2 cellular contexts compared by ENCODE assay signal in the genomic region with DNA sequence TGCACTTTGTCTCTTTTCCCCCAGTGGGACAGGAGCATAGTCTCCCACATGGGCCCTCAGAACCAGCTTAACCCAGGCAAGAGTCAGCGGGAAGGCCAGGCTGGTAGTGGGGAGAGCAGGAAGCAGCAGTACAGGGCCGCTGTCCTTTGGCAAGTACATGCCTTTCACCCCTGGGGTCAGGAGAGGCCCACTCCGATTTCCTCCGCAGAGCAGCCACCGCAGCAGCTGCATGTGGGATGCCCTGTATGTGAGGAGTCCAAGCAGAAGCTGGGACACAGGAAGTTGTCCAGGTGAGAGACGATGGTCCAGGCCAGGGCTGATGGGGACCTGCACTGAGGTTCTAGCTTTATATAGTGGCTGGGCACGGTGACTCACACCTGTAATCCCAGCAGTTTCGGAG.
TF ChIP-seq lines count a peak whose summit lies in the region.

No MANE protein-coding gene starts in this region.

TF ChIP-seq in K562, 482 proteins besides CTCF, POLR2A, EP300 and RAD21:
- no peak for TF ChIP-seq GTF2E2 (tag; IDR thresholded peaks at IDR 0.05)
- TF ChIP-seq RFX1 (IDR thresholded peaks at IDR 0.05) = no peak
- no peak for TF ChIP-seq ZNF184 (CRISPR knock-in tag; IDR thresholded peaks at IDR 0.05)
TF ChIP-seq in K562: peak in this region for 0.

TF ChIP-seq in H1, 55 proteins besides CTCF, POLR2A, EP300 and RAD21:
- no peak for TF ChIP-seq NRF1 (IDR thresholded peaks at IDR 0.05; ENCODE audit: low read depth, low read length)
- TF ChIP-seq CHD2 (IDR thresholded peaks at IDR 0.05; ENCODE audit: low read length) = no peak
- TF ChIP-seq HDAC6 (IDR thresholded peaks at IDR 0.05; ENCODE audit: low read depth, low read length) = no peak
- TF ChIP-seq ASH2L (IDR thresholded peaks at IDR 0.05; ENCODE audit: low read length) = no peak
- TF ChIP-seq SP1 (IDR thresholded peaks at IDR 0.05; ENCODE audit: low read depth, low read length) = no peak
- TF ChIP-seq CBX5 (IDR thresholded peaks at IDR 0.05; ENCODE audit: low read depth, low read length) = no peak
- no peak for TF ChIP-seq RBBP5 (IDR thresholded peaks at IDR 0.05; ENCODE audit: borderline replicate concordance, low read depth, low read length)
- no peak for TF ChIP-seq SAP30 (IDR thresholded peaks at IDR 0.05; ENCODE audit: insufficient read depth, insufficient replicate concordance, low read length)
- no peak for TF ChIP-seq SP4 (IDR thresholded peaks at IDR 0.05; ENCODE audit: low read length)
- no peak for TF ChIP-seq FOSL1 (IDR thresholded peaks at IDR 0.05; ENCODE audit: insufficient read depth, low read depth, low read length)
- TF ChIP-seq GTF2F1 (IDR thresholded peaks at IDR 0.05; ENCODE audit: borderline replicate concordance, low read depth, low read length) = no peak
- no peak for TF ChIP-seq KDM4A (IDR thresholded peaks at IDR 0.05; ENCODE audit: low read depth, low read length, severe bottlenecking)
